ENCODE assay signal across 8 cellular contexts in the genomic region with DNA sequence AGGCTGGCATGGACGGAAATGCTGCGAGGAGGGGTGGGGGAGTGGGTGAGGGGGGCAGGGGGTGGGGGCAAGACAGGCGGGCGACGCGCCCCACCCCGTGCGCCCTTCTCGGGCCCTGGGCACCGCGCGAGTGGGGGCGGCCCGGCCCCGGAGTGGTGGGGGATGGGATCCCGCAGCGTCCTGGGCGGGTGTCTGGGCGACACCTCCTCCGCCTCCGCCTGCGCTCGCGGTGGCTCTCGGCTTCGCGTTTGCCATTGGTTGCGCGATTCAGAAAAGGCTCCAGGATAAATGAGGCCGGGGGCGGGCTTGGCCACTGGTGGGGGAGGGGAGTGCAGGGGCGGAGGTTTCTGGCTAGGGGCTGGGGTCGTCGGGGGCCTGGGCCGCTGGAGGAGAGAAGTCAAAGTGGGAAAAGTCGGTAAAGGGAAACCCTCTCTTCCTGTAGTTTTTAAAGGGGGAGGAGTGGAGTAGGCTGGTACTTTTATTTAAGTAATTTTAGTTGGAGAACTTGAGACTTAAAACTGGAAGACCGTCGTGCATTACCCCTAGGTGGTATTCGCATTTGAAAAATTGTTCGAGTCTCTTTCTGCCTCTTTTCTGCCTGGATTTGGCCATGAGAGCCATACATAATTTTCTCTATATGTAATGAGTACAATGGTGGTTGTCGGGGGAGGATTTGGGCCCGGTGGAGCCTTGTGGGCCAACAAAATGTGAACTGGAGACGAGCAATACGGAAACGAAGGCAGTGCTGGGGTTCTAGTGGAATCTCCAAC. TPM values are rescaled to one million over a fixed set of nuclear protein-coding genes. Genes with fewer than 3 reads are reported as not detected.
DNase-seq lines count a peak whose midpoint lies in the region; ATAC-seq and TF ChIP-seq lines count a peak whose summit lies in the region.

No MANE protein-coding gene starts in this region.

- intact Hi-C loops in adrenal gland (cut with DNase I), result loop anchor here in 1 of 2 donors (5.0 kb wide), 1 partner anchor 199 kb away; no protein-coding TSS in a partner anchor

- H3K27ac ChIP-seq in VCaP (peak overlapping the region; percentile 64), skin epidermis (no peak overlapping the region), adrenal gland (no peak overlapping the region)

- H3K4me1 ChIP-seq in adrenal gland (replicated peaks in 1 of 2), result peaks cover 13 to 42% of the 10 kb centered on the region in 2 donors

- DNase-seq in GM10248 (ENCODE audit: extremely low spot score), result peak; percentile 83
- peak; percentile 90 for DNase-seq in NCI-H1694 treated with DMSO at 0.1 percent for 48 hours (lab: John Stamatoyannopoulos, UW)
- peak; percentile 78 for DNase-seq in fibroblast of gingiva (ENCODE audit: low read depth)
- DNase-seq in adrenal gland, result no peak

- peak; percentile 25 for ATAC-seq in HG02588 (IDR thresholded peaks at IDR 0.05; ENCODE audit: unreplicated experiment)
- no peak for ATAC-seq in GM19328 (IDR thresholded peaks at IDR 0.05; ENCODE audit: unreplicated experiment)

- no peaks in the 10 kb centered on the region for H3K9me3 ChIP-seq in adrenal gland (replicated peaks in 1 of 3)

- no peaks in the 10 kb centered on the region for H3K36me3 ChIP-seq in adrenal gland (replicated peaks in 1 of 2)

- CTCF ChIA-PET in GM10248 (lab: Yijun Ruan, JAX), result no interaction called here

- peaks cover 99% of the 10 kb centered on the region for H3K27me3 ChIP-seq in adrenal gland

- TF ChIP-seq CTCF in GM10248 (IDR thresholded peaks at IDR 0.05; ENCODE audit: control extremely low read depth, extremely low read depth, low read depth, missing control alignments) (no peak), VCaP (conservative IDR thresholded peaks at IDR 0.05) (no peak), adrenal gland (IDR thresholded peaks at IDR 0.05) (no peak)

- no peak for TF ChIP-seq POLR2A in adrenal gland (IDR thresholded peaks at IDR 0.05)

- POLR2A ChIA-PET in GM10248 (lab: Yijun Ruan, JAX), result no interaction called here

- H3K4me3 ChIP-seq in skin epidermis (peak overlapping the region in 4 of 7 experiments; percentile 6 to 10 (median 7)), adrenal gland (peak overlapping the region in 1 of 4 donors; percentile 26)

- WGBS in adrenal gland, 4 donors, result 8 to 21% (median 10%) methylated on average over 24 to 45 of the region's 45 CpGs

RNA-seq across cellular contexts. Expression of a gene that starts 1.0 kb away (rescaled TPM):
- 1 to 10 TPM in 2 of 8 donors, under 1 TPM in 4, not detected in 2; 0.14 to 6.0 (median 0.72) TPM for total RNA-seq in adrenal gland
- polyA plus RNA-seq in adrenal gland, result under 1 TPM in 2 of 3 donors, not detected in 1; 0.03 to 0.09 TPM

Comparison
In these comparisons a context has a peak if more than half of its experiments do, and no peak if none do; other contexts are left out.
1. DNase-seq: peak in GM10248 (single experiment), NCI-H1694 treated with DMSO at 0.1 percent for 48 hours (single experiment) and fibroblast of gingiva (single experiment); none in adrenal gland (0 of 7).